16 cellular contexts compared by ENCODE assay signal in genomic region chr5:80189701-80190100, GRCh38.
DNase-seq lines count a peak whose midpoint lies in the region; ATAC-seq and TF ChIP-seq lines count a peak whose summit lies in the region.
"Had no signal": no experiment of that assay in that cellular context is flagged by ENCODE, and none has a peak within 500 bp of the region (broad histone marks: within the 10 kb centered on the region; RNA-seq: fewer than 3 reads in every experiment).

No MANE protein-coding gene starts in this region.

- no peak overlapping the region for H3K14ac ChIP-seq in neuronal stem cell (ENCODE audit: low read length)

- H3K27ac Mint-ChIP-seq in activated naive CD8-positive, alpha-beta T cell: peak overlapping the region; percentile 98

- TF ChIP-seq EP300 in upper lobe of left lung (IDR thresholded peaks at IDR 0.05): no peak

- TF ChIP-seq CTCF in HL-60 (IDR thresholded peaks at IDR 0.05; ENCODE audit: insufficient read depth, low read length): no peak
- no peak for TF ChIP-seq CTCF in upper lobe of left lung (IDR thresholded peaks at IDR 0.05)

- H3K4me2 ChIP-seq in BLaER1 treated with 17β-estradiol and CSF1 and Interleukin-3, amounts not matched to agents 10 nM and 100 nM: peak overlapping the region; percentile 84 to 99 (median 92)
- no peak overlapping the region for H3K4me2 ChIP-seq in neuronal stem cell (ENCODE audit: insufficient read depth, low read length, poor library complexity, severe bottlenecking)

- H3K9ac ChIP-seq in BLaER1 treated with 17β-estradiol and CSF1 and Interleukin-3, amounts not matched to agents 10 nM and 100 nM: peak overlapping the region; percentile 72 to 86 (median 80)
- H3K9ac ChIP-seq in neuronal stem cell (ENCODE audit: low read depth, low read length, poor library complexity): no peak overlapping the region
- H3K9ac ChIP-seq: parathyroid adenoma had no signal

- TF ChIP-seq POLR2A in upper lobe of left lung (IDR thresholded peaks at IDR 0.05): no peak

- H2BK5ac ChIP-seq in neuronal stem cell (ENCODE audit: low read length): no peak overlapping the region

- no peak overlapping the region for H2BK120ac ChIP-seq in neuronal stem cell (ENCODE audit: low read depth, low read length)

- peaks cover 89% of the 10 kb centered on the region for H3K4me1 Mint-ChIP-seq in activated naive CD8-positive, alpha-beta T cell (ENCODE audit: low read depth)

- DNase-seq in HL-60 (ENCODE audit: low read depth in 1 of 2, low spot score in 1 of 2): no peak
- no peak for DNase-seq in neuronal stem cell (ENCODE audit: low spot score)
- no peak for DNase-seq in Kasumi-1 (lab: John Stamatoyannopoulos, UW)
- DNase-seq in SK-N-DZ (ENCODE audit: low spot score): no peak
- DNase-seq in upper lobe of left lung: no peak
- no peak for DNase-seq in NCI-H2081 treated with DMSO at 0.1 percent for 48 hours (lab: John Stamatoyannopoulos, UW)
- DNase-seq: activated gamma-delta T cell, cerebellar nuclear complex, EL, GOT3 had no signal

- no peak overlapping the region for H4K8ac ChIP-seq in neuronal stem cell (ENCODE audit: low read depth, low read length)

- H2AK5ac ChIP-seq in neuronal stem cell (ENCODE audit: low read depth, low read length): no peak overlapping the region

- no peak overlapping the region for H4K91ac ChIP-seq in neuronal stem cell (ENCODE audit: low read depth, low read length, poor library complexity)

- no CpG with 5 or more reads among the region's 3 CpGs for WGBS in neuronal stem cell (ENCODE audit: extremely low coverage in 2 of 2, insufficient read length in 2 of 2, insufficient replicate concordance in 1 of 2), 2 donors
- 50 to 78% methylated on average over 2 to 3 of the region's 3 CpGs for WGBS in upper lobe of left lung, 2 donors

- peak overlapping the region; percentile 43 to 65 (median 52); a peak in 19 of 20 replicates for H3K4me3 ChIP-seq in BLaER1 treated with 17β-estradiol and CSF1 and Interleukin-3, amounts not matched to agents 10 nM and 100 nM
- H3K4me3 ChIP-seq in HL-60 (replicated peaks; ENCODE audit: insufficient read depth, low read length) (no peak overlapping the region), neuronal stem cell (ENCODE audit: low read length in 2 of 2) (no peak overlapping the region), upper lobe of left lung (no peak overlapping the region)
- H3K4me3 ChIP-seq: lung had no signal

- H3K27ac ChIP-seq in BLaER1 treated with 17β-estradiol and CSF1 and Interleukin-3, amounts not matched to agents 10 nM and 100 nM: peak overlapping the region; percentile 41 to 95 (median 86); a peak in 21 of 22 replicates
- peak overlapping the region; percentile 61 for H3K27ac ChIP-seq in HL-60 (replicated peaks)
- H3K27ac ChIP-seq in neuronal stem cell (replicated peaks; ENCODE audit: low read length): peak overlapping the region; percentile 8
- peak overlapping the region in 2 of 4 donors; percentile 41 to 59 for H3K27ac ChIP-seq in upper lobe of left lung
- H3K27ac ChIP-seq: parathyroid adenoma, VCaP had no signal

- H3K9me3 ChIP-seq in BLaER1 treated with 17β-estradiol and CSF1 and Interleukin-3, amounts not matched to agents 10 nM and 100 nM (replicated peaks in 1 of 11): no peaks in the 10 kb centered on the region
- H3K9me3 ChIP-seq in neuronal stem cell (replicated peaks in 1 of 2; ENCODE audit: control insufficient read depth in 2 of 2, insufficient read depth in 1 of 2, low read depth in 1 of 2, low read length in 2 of 2) (no peaks in the 10 kb centered on the region), upper lobe of left lung (no peaks in the 10 kb centered on the region)

- no peak overlapping the region for H3K23ac ChIP-seq in neuronal stem cell (ENCODE audit: low read depth, low read length, poor library complexity)

- no peaks in the 10 kb centered on the region for H3K27me3 Mint-ChIP-seq in activated naive CD8-positive, alpha-beta T cell

- H3K36me3 Mint-ChIP-seq in activated naive CD8-positive, alpha-beta T cell: peaks cover 3% of the 10 kb centered on the region

- H3K27me3 ChIP-seq in BLaER1 treated with 17β-estradiol and CSF1 and Interleukin-3, amounts not matched to agents 10 nM and 100 nM: no peaks in the 10 kb centered on the region
- H3K27me3 ChIP-seq in HL-60 (ENCODE audit: insufficient read depth, poor library complexity, severe bottlenecking) (no peaks in the 10 kb centered on the region), neuronal stem cell (ENCODE audit: control insufficient read depth in 3 of 3, insufficient read depth in 3 of 3, low read depth in 1 of 3, low read length in 3 of 3) (peaks cover 0 to 61% (median 0%) of the 10 kb centered on the region in 3 experiments), upper lobe of left lung (no peaks in the 10 kb centered on the region)

- H2AFZ ChIP-seq in neuronal stem cell (ENCODE audit: low read length): no peak overlapping the region

- peaks cover 0 to 78% (median 0%) of the 10 kb centered on the region in 11 experiments; a peak in 7 of 22 replicates for H4K20me1 ChIP-seq in BLaER1 treated with 17β-estradiol and CSF1 and Interleukin-3, amounts not matched to agents 10 nM and 100 nM

- H3K36me3 ChIP-seq in BLaER1 treated with 17β-estradiol and CSF1 and Interleukin-3, amounts not matched to agents 10 nM and 100 nM: peaks cover 0 to 24% (median 7%) of the 10 kb centered on the region in 11 experiments; a peak in 9 of 22 replicates
- H3K36me3 ChIP-seq in neuronal stem cell (replicated peaks in 1 of 2; ENCODE audit: control insufficient read depth in 2 of 2, insufficient read depth in 2 of 2, low read length in 2 of 2) (no peaks in the 10 kb centered on the region), upper lobe of left lung (no peaks in the 10 kb centered on the region)

- no peak overlapping the region for H2BK12ac ChIP-seq in neuronal stem cell (ENCODE audit: low read length)

- H3K18ac ChIP-seq in neuronal stem cell (ENCODE audit: low read length): no peak overlapping the region

- H3K9me3 Mint-ChIP-seq in activated naive CD8-positive, alpha-beta T cell (ENCODE audit: low read depth): no peaks in the 10 kb centered on the region

- ATAC-seq in upper lobe of left lung (ENCODE audit: low FRiP score in 2 of 2): no peak
- ATAC-seq: esophagus mucosa had no signal

- H3K4me1 ChIP-seq in BLaER1 treated with 17β-estradiol and CSF1 and Interleukin-3, amounts not matched to agents 10 nM and 100 nM: peaks cover 99 to 100% (median 100%) of the 10 kb centered on the region in 10 experiments
- H3K4me1 ChIP-seq in neuronal stem cell (ENCODE audit: control insufficient read depth in 2 of 2, insufficient read depth in 1 of 2, low read depth in 1 of 2, low read length in 2 of 2): peaks cover 31 to 37% of the 10 kb centered on the region in 2 donors
- peaks cover 36 to 55% (median 49%) of the 10 kb centered on the region in 4 donors for H3K4me1 ChIP-seq in upper lobe of left lung

- peak overlapping the region; percentile 85 for H3K4me3 Mint-ChIP-seq in activated naive CD8-positive, alpha-beta T cell

- peaks cover 2% of the 10 kb centered on the region for H3K79me1 ChIP-seq in neuronal stem cell (ENCODE audit: low read depth, low read length)

- H3K4ac ChIP-seq in neuronal stem cell (ENCODE audit: low read length): no peak overlapping the region

- H2BK15ac ChIP-seq in neuronal stem cell (ENCODE audit: low read length): no peak overlapping the region

Comparison
In these comparisons a context has a peak if more than half of its experiments do, and no peak if none do; other contexts are left out.
1. H3K4me3 ChIP-seq: peak in BLaER1 treated with 17β-estradiol and CSF1 and Interleukin-3, amounts not matched to agents 10 nM and 100 nM (10 of 10); none in HL-60 (single experiment), neuronal stem cell (0 of 2) and upper lobe of left lung (0 of 4).